Comparison of ENCODE assay signal across 8 cellular contexts in the genomic region with DNA sequence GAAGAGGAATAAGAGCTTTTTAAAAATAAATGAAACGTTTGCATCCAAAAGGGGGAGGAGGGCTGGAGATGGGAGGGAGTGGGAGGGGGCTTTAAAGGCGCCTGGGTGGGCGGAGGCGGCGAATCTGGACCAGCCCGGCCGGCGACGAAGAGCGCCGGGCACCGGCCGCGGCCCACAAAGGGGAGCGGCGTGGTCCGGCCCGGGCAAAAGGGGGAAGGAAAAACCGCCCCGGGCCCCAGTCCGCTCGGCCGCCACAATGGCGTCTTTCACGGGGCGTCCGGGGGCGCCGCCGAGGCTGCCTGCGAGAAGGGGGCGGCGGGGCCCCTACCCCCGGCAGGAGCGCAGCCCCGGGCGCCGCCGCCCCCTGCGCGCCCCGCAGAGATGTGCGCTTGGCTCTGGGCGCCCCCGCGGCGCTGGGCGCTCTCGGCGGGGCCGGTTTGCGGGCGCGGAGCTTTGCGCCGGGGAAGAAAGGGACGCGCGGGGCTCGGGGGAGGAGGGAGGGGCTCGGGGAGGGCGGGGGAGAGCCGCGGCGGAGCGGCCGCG.
A peak's percentile ranks its signal among the peaks of the same experiment; 100 is the strongest.
DNase-seq lines count a peak whose midpoint lies in the region; ATAC-seq, FAIRE-seq and TF ChIP-seq lines count a peak whose summit lies in the region.

No MANE protein-coding gene starts in this region.

- no peak overlapping the region for H3K4ac ChIP-seq in IMR-90 (ENCODE audit: low read depth, low read length)

- H3K9me3 ChIP-seq in IMR-90 (ENCODE audit: control insufficient read depth, insufficient read depth, low read length) (no peaks in the 10 kb centered on the region), endothelial cell of umbilical vein (replicated peaks; ENCODE audit: control insufficient read depth, insufficient read depth, low read length) (no peaks in the 10 kb centered on the region), neural progenitor cell (ENCODE audit: low read depth) (no peaks in the 10 kb centered on the region)

- H3K4me2 ChIP-seq in IMR-90 (ENCODE audit: low read depth, low read length), result peak overlapping the region; percentile 49
- peak overlapping the region; percentile 20 for H3K4me2 ChIP-seq in endothelial cell of umbilical vein (ENCODE audit: insufficient read depth, low read length)
- H3K4me2 ChIP-seq in neural progenitor cell, result peak overlapping the region; percentile 85

- in situ Hi-C loops in IMR-90 (cut with MboI; ENCODE audit: low sequenced_read_pairs), result no loop called here

- H2BK20ac ChIP-seq in IMR-90 (ENCODE audit: low read depth, low read length), result no peak overlapping the region

- no peak overlapping the region for H2AK5ac ChIP-seq in IMR-90 (ENCODE audit: low read depth, low read length)

- peaks cover 2% of the 10 kb centered on the region for H3K27me3 Mint-ChIP-seq in neural progenitor cell (ENCODE audit: insufficient read depth, low read depth)

- dilution Hi-C loops in IMR-90 (cut with HindIII; ENCODE audit: low sequenced_read_pairs, unreplicated experiment) (no loop called here), endothelial cell of umbilical vein (cut with MboI; ENCODE audit: extremely low pct_ligation_motif_present, low sequenced_read_pairs) (no loop called here)

- BruUV-seq in IMR-90 (replicated peaks; lab: Mats Ljungman, UMichigan) (no TSS peak), endothelial cell of umbilical vein (replicated peaks; lab: Mats Ljungman, UMichigan) (no TSS peak)

- H3K56ac ChIP-seq in IMR-90 (ENCODE audit: extremely low read depth, insufficient read depth, low read length), result no peak overlapping the region

- no peak overlapping the region for H2AK9ac ChIP-seq in IMR-90 (replicated peaks; ENCODE audit: low read depth, low read length, poor library complexity)

- 6% methylated on average over 13 of the region's 68 CpGs; no CpG with 5 or more reads in 1 of the 2 experiments for WGBS in IMR-90 (ENCODE audit: extremely low coverage in 2 of 2, insufficient read length in 1 of 2), 2 experiments

- POLR2A ChIA-PET in IMR-90 (lab: Charles Lee; ENCODE audit: unreplicated experiment), result no interaction called here
- POLR2A ChIA-PET in endothelial cell of umbilical vein (lab: Charles Lee), result interaction anchor here (0.7 kb wide), 1 partner anchor 798 kb away, joined by 3 read pairs; no protein-coding TSS in a partner anchor

- H3K9ac ChIP-seq in IMR-90 (ENCODE audit: low read depth, low read length), result no peak overlapping the region
- no peak overlapping the region for H3K9ac ChIP-seq in endothelial cell of umbilical vein (replicated peaks; ENCODE audit: extremely low read depth, insufficient read depth, low read length)
- H3K9ac ChIP-seq in neural progenitor cell, result no peak overlapping the region

- H3K23ac ChIP-seq in IMR-90 (ENCODE audit: low read depth, low read length), result no peak overlapping the region

- DNase-seq in IMR-90 (no peak), endothelial cell of umbilical vein (ENCODE audit: low read depth, low spot score) (peak; percentile 9), neural progenitor cell (ENCODE audit: low spot score) (peak; percentile 56), DMS114 treated with DMSO at 0.1 percent for 48 hours (lab: John Stamatoyannopoulos, UW; ENCODE audit: unreplicated experiment) (no peak), GDM1 (lab: John Stamatoyannopoulos, UW) (no peak), SHP77 (lab: John Stamatoyannopoulos, UW) (no peak), posterior vena cava (ENCODE audit: low spot score) (no peak)

- H2BK120ac ChIP-seq in IMR-90 (ENCODE audit: low read depth, low read length), result no peak overlapping the region

- no peaks in the 10 kb centered on the region for H4K20me1 ChIP-seq in IMR-90 (ENCODE audit: insufficient read depth, low read length)
- H4K20me1 ChIP-seq in endothelial cell of umbilical vein (replicated peaks; ENCODE audit: control insufficient read depth, extremely low read depth, insufficient read depth, low read length), result no peaks in the 10 kb centered on the region
- H4K20me1 ChIP-seq in neural progenitor cell (ENCODE audit: low read depth), result peaks cover 10% of the 10 kb centered on the region

- no peak for TF ChIP-seq RAD21 in IMR-90 (IDR thresholded peaks at IDR 0.05; ENCODE audit: low read length)

- H2BK15ac ChIP-seq in IMR-90 (ENCODE audit: low read depth, low read length), result no peak overlapping the region

- H3K4me3 ChIP-seq in IMR-90 (ENCODE audit: insufficient read depth, low read depth, low read length), result peak overlapping the region; percentile 38; the same call in 1 of the 2 replicates
- peak overlapping the region; percentile 15 to 61 (median 50) for H3K4me3 ChIP-seq in endothelial cell of umbilical vein (replicated peaks in 1 of 3; ENCODE audit: insufficient read depth in 1 of 3, low read depth in 1 of 3, low read length in 3 of 3)
- H3K4me3 ChIP-seq in neural progenitor cell, result peak overlapping the region; percentile 71

- H3K4me1 Mint-ChIP-seq in neural progenitor cell, result peaks cover 53% of the 10 kb centered on the region

- peaks cover 4% of the 10 kb centered on the region for H3K9me3 Mint-ChIP-seq in neural progenitor cell

- H4K8ac ChIP-seq in IMR-90 (ENCODE audit: low read depth in 2 of 2, low read length in 2 of 2), result no peak overlapping the region

- H3K79me2 ChIP-seq in endothelial cell of umbilical vein (ENCODE audit: control insufficient read depth, insufficient read depth, low read length), result no peaks in the 10 kb centered on the region
- no peaks in the 10 kb centered on the region for H3K79me2 ChIP-seq in neural progenitor cell (ENCODE audit: low read depth)

- H2AFZ ChIP-seq in IMR-90 (replicated peaks; ENCODE audit: low read length, poor library complexity) (peak overlapping the region; percentile 74), endothelial cell of umbilical vein (ENCODE audit: low read depth, low read length) (peak overlapping the region; percentile 35), neural progenitor cell (replicated peaks) (peak overlapping the region; percentile 85)

- no peak overlapping the region for H3K14ac ChIP-seq in IMR-90 (replicated peaks; ENCODE audit: low read depth, low read length)

- intact Hi-C loops in IMR-90 (cut with micrococcal nuclease), result no loop called here
- intact Hi-C loops in endothelial cell of umbilical vein (cut with micrococcal nuclease), result loop anchor here (2.0 to 5.0 kb wide), 3 partner anchors 108 to 429 kb away; a partner anchor contains a TSS
- intact Hi-C loops in posterior vena cava (cut with DNase I), result loop anchor here (10.0 kb wide), 2 partner anchors 112 to 272 kb away; a partner anchor contains a TSS

- H3K36me3 ChIP-seq in IMR-90 (ENCODE audit: control insufficient read depth, insufficient read depth, low read length), result no peaks in the 10 kb centered on the region
- no peaks in the 10 kb centered on the region for H3K36me3 ChIP-seq in endothelial cell of umbilical vein (ENCODE audit: control insufficient read depth in 2 of 2, extremely low read depth in 1 of 2, insufficient read depth in 2 of 2, low read length in 2 of 2)
- H3K36me3 ChIP-seq in neural progenitor cell, result no peaks in the 10 kb centered on the region

- peaks cover 40% of the 10 kb centered on the region for H3K27me3 ChIP-seq in IMR-90 (ENCODE audit: control insufficient read depth, insufficient read depth, low read length)
- peaks cover 52 to 74% of the 10 kb centered on the region in 2 experiments for H3K27me3 ChIP-seq in endothelial cell of umbilical vein (ENCODE audit: control insufficient read depth in 2 of 2, insufficient read depth in 2 of 2, low read length in 2 of 2)
- peaks cover 64% of the 10 kb centered on the region for H3K27me3 ChIP-seq in neural progenitor cell

- no peak overlapping the region for H3K18ac ChIP-seq in IMR-90 (ENCODE audit: low read depth, low read length)

- no peak for TF ChIP-seq POLR2A in IMR-90 (IDR thresholded peaks at IDR 0.05; ENCODE audit: low read depth, low read length)
- TF ChIP-seq POLR2A in endothelial cell of umbilical vein (IDR thresholded peaks at IDR 0.05; ENCODE audit: low read depth, low read length), result no peak

- H3K79me1 ChIP-seq in IMR-90 (ENCODE audit: low read depth in 1 of 2, low read length in 2 of 2), result no peaks in the 10 kb centered on the region

- H4K5ac ChIP-seq in IMR-90 (ENCODE audit: low read depth, low read length), result no peak overlapping the region

- ATAC-seq in GM19438 (IDR thresholded peaks at IDR 0.05; ENCODE audit: low read depth, unreplicated experiment) (peak; percentile 40), IMR-90 (ENCODE audit: low read depth) (peak; percentile 35)

- H3K4me1 ChIP-seq in IMR-90 (ENCODE audit: control insufficient read depth, insufficient read depth, low read length), result no peaks in the 10 kb centered on the region; the same call in 1 of the 2 replicates
- peaks cover 8% of the 10 kb centered on the region for H3K4me1 ChIP-seq in endothelial cell of umbilical vein (ENCODE audit: control insufficient read depth, extremely low read depth, insufficient read depth, low read length)
- H3K4me1 ChIP-seq in neural progenitor cell, result peaks cover 24% of the 10 kb centered on the region

- peak overlapping the region; percentile 90 for H3K4me3 Mint-ChIP-seq in neural progenitor cell

- H2BK5ac ChIP-seq in IMR-90 (ENCODE audit: low read depth, low read length, poor library complexity, severe bottlenecking), result no peak overlapping the region

- H3K27ac ChIP-seq in IMR-90 (ENCODE audit: insufficient read depth, low read length) (no peak overlapping the region), endothelial cell of umbilical vein (ENCODE audit: insufficient read depth, low read depth, low read length) (no peak overlapping the region), neural progenitor cell (no peak overlapping the region)

- H3K27ac Mint-ChIP-seq in neural progenitor cell, result no peak overlapping the region

- no peaks in the 10 kb centered on the region for H3K9me1 ChIP-seq in IMR-90 (ENCODE audit: insufficient read depth, low read length)
- no peaks in the 10 kb centered on the region for H3K9me1 ChIP-seq in endothelial cell of umbilical vein (replicated peaks; ENCODE audit: control insufficient read depth, extremely low read depth, insufficient read depth, low read length)

- H3K36me3 Mint-ChIP-seq in neural progenitor cell, result peaks cover 2% of the 10 kb centered on the region

- CTCF ChIA-PET in IMR-90 (lab: Yijun Ruan, JAX), result interaction anchor here (1.2 to 1.4 kb wide), 2 partner anchors 11 to 251 kb away, joined by 3 read pairs; no protein-coding TSS in a partner anchor
- CTCF ChIA-PET in endothelial cell of umbilical vein (lab: Charles Lee), result interaction anchor here (0.7 to 2.5 kb wide), 6 partner anchors 10 to 349 kb away, joined by 3 to 15 read pairs (median 6); a partner anchor contains a TSS

- no peak overlapping the region for H4K91ac ChIP-seq in IMR-90 (ENCODE audit: insufficient read depth, low read depth, low read length)

- FAIRE-seq in endothelial cell of umbilical vein (lab: Jason Lieb, UNC), result no peak

- TF ChIP-seq CTCF in IMR-90 (conservative IDR thresholded peaks at IDR 0.05; ENCODE audit: low read depth, low read length) (no peak), endothelial cell of umbilical vein (IDR thresholded peaks at IDR 0.05; ENCODE audit: extremely low read depth in 1 of 2, insufficient read depth in 1 of 2, low read depth in 1 of 2, low read length in 2 of 2) (no peak), neural progenitor cell (IDR thresholded peaks at IDR 0.05) (no peak)

- peaks cover 40% of the 10 kb centered on the region for H3F3A ChIP-seq in neural progenitor cell (ENCODE audit: low read depth)

TF ChIP-seq in IMR-90, 13 proteins besides CTCF, POLR2A, EP300 and RAD21 (continues in another document):
- TF ChIP-seq RCOR1 (IDR thresholded peaks at IDR 0.05; ENCODE audit: insufficient replicate concordance, low read length), result no peak

Comparison
In these comparisons a context has a peak if more than half of its experiments do, and no peak if none do; other contexts are left out.
1. DNase-seq: peak in endothelial cell of umbilical vein (single experiment) and neural progenitor cell (single experiment); none in IMR-90 (single experiment), DMS114 treated with DMSO at 0.1 percent for 48 hours (single experiment), GDM1 (single experiment), SHP77 (0 of 2) and posterior vena cava (single experiment).
2. H2AFZ ChIP-seq: peak in every context shown above with its lines; median percentile 85 in neural progenitor cell; 74 in IMR-90; 35 in endothelial cell of umbilical vein.
3. H3K4me2 ChIP-seq: peak in every context shown above with its lines; median percentile 85 in neural progenitor cell; 49 in IMR-90; 20 in endothelial cell of umbilical vein.
4. Peak in every context shown above with its lines, with median percentiles within 50 percentile points of each other: H3K4me3 ChIP-seq.